14 cellular contexts compared by ENCODE assay signal in the genomic region with DNA sequence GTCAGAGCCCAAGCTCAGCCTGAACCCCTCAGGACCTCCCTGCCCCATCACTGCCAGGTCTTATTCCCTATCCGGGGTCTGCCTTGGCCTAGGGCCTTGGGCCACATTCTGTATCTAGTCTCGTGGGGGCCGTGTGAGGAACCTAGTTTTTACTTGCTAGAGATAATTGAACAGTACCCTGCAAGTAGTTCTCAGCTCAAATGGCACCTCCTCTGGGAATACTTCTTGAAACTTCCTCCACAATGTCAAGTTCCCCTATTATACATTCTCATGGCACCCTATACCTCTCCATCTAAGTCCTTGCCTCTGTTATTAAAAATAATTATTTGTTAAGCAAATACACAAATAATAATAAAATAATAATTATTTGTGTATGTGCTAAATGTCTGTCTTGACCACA. TPM values are rescaled to one million over a fixed set of nuclear protein-coding genes. Genes with fewer than 3 reads are reported as not detected.
DNase-seq lines count a peak whose midpoint lies in the region; ATAC-seq and TF ChIP-seq lines count a peak whose summit lies in the region.
"Had no signal": no experiment of that assay in that cellular context is flagged by ENCODE, and none has a peak within 500 bp of the region (broad histone marks: within the 10 kb centered on the region; RNA-seq: fewer than 3 reads in every experiment).

No MANE protein-coding gene starts in this region.

- no peak for TF ChIP-seq POLR2A in adrenal gland (IDR thresholded peaks at IDR 0.05)

- TF ChIP-seq CTCF in C4-2B (conservative IDR thresholded peaks at IDR 0.05), result no peak
- TF ChIP-seq CTCF in adrenal gland (IDR thresholded peaks at IDR 0.05), result no peak
- TF ChIP-seq CTCF in left lung (IDR thresholded peaks at IDR 0.05), result no peak
- no peak for TF ChIP-seq CTCF in BE2C (IDR thresholded peaks at IDR 0.05; ENCODE audit: low read depth, low read length)

- H3K36me3 ChIP-seq in adrenal gland (replicated peaks in 1 of 2) (no peaks in the 10 kb centered on the region), left lung (no peaks in the 10 kb centered on the region), skeletal muscle satellite cell (ENCODE audit: insufficient read depth, low read length) (no peaks in the 10 kb centered on the region), BE2C (no peaks in the 10 kb centered on the region)

- intact Hi-C loops in adrenal gland (cut with DNase I), result no loop called here
- intact Hi-C loops in left lung (cut with DNase I), result no loop called here

- H3K4me1 ChIP-seq in adrenal gland (replicated peaks in 1 of 2) (peaks cover 19 to 31% of the 10 kb centered on the region in 2 donors), left lung (peaks cover 24 to 33% of the 10 kb centered on the region in 2 donors), skeletal muscle satellite cell (ENCODE audit: control insufficient read depth, insufficient read depth, low read length) (peaks cover 41% of the 10 kb centered on the region), BE2C (no peaks in the 10 kb centered on the region; the same call in 1 of the 2 replicates)

- H3K27me3 ChIP-seq in adrenal gland (no peaks in the 10 kb centered on the region), left lung (no peaks in the 10 kb centered on the region), skeletal muscle satellite cell (ENCODE audit: control insufficient read depth, insufficient read depth, low read length) (no peaks in the 10 kb centered on the region), BE2C (no peaks in the 10 kb centered on the region)

- ATAC-seq in left lung (no peak), GM21423 (IDR thresholded peaks at IDR 0.05; ENCODE audit: unreplicated experiment) (no peak), HG03280 (IDR thresholded peaks at IDR 0.05; ENCODE audit: unreplicated experiment) (no peak)
- ATAC-seq: naive thymus-derived CD4-positive, alpha-beta T cell had no signal

- peak overlapping the region; percentile 74 for H3K9ac ChIP-seq in skeletal muscle satellite cell (ENCODE audit: low read depth, low read length)
- H3K9ac ChIP-seq: KMS-11 had no signal

- WGBS in adrenal gland, 4 donors, result 33 to 79% (median 66%) methylated on average over 1 to 3 of the region's 3 CpGs

- DNase-seq in adrenal gland (no peak), left lung (no peak), BE2C (no peak), NCI-H1436 treated with DMSO at 0.1 percent for 48 hours (lab: John Stamatoyannopoulos, UW) (no peak)
- DNase-seq: activated CD8-positive, alpha-beta memory T cell treated with anti-CD3 and anti-CD28 coated beads, Interleukin-2, amount 50 U/mL, for 4 hours; CD4-positive, alpha-beta memory T cell; naive thymus-derived CD4-positive, alpha-beta T cell; NCI-H345; stimulated activated CD4-positive, alpha-beta T cell treated with anti-CD3 and anti-CD28 coated beads, Interleukin-4, amount 100 ng/mL, for 4 hours had no signal

- H3K9me3 ChIP-seq in adrenal gland (replicated peaks in 1 of 3), result no peaks in the 10 kb centered on the region
- no peaks in the 10 kb centered on the region for H3K9me3 ChIP-seq in left lung
- no peaks in the 10 kb centered on the region for H3K9me3 ChIP-seq in skeletal muscle satellite cell (replicated peaks; ENCODE audit: low read length)
- no peaks in the 10 kb centered on the region for H3K9me3 ChIP-seq in BE2C

- H3K27ac ChIP-seq in C4-2B (peak overlapping the region; percentile 43), adrenal gland (peak overlapping the region in 3 of 5 donors; percentile 38 to 88 (median 82)), left lung (peak overlapping the region; percentile 83 to 84)
- H3K27ac ChIP-seq: KMS-11 had no signal

- peak overlapping the region; percentile 53 for H3K4me2 ChIP-seq in skeletal muscle satellite cell (ENCODE audit: low read length)
- H3K4me2 ChIP-seq: KMS-11 had no signal

- H3K4me3 ChIP-seq in adrenal gland, result no peak overlapping the region
- no peak overlapping the region for H3K4me3 ChIP-seq in left lung
- H3K4me3 ChIP-seq in skeletal muscle satellite cell (ENCODE audit: low read length), result no peak overlapping the region
- H3K4me3 ChIP-seq in BE2C (ENCODE audit: low read depth, low read length), result no peak overlapping the region

RNA-seq across cellular contexts. Expression of gene CSF1, which starts 32.9 kb away (rescaled TPM):
- total RNA-seq in adrenal gland (100 to 1,000 TPM in 6 of 8 donors, 10 to 100 TPM in 2; 34.9 to 295 (median 116) TPM), left lung (10 to 100 TPM; 45.7 to 68.0 TPM)
- 10 to 100 TPM; 23.3 to 26.5 (median 24.5) TPM for polyA plus RNA-seq in adrenal gland
- 23.6 and 35.0 TPM in 2 replicates for total RNA-seq in skeletal muscle satellite cell (2012; rRNA removed)
- polyA plus RNA-seq in BE2C (2012; ENCODE audit: insufficient read depth, insufficient read length, low read depth), result 9.1 TPM
